1 cellular context compared by ENCODE assay signal in the genomic region with DNA sequence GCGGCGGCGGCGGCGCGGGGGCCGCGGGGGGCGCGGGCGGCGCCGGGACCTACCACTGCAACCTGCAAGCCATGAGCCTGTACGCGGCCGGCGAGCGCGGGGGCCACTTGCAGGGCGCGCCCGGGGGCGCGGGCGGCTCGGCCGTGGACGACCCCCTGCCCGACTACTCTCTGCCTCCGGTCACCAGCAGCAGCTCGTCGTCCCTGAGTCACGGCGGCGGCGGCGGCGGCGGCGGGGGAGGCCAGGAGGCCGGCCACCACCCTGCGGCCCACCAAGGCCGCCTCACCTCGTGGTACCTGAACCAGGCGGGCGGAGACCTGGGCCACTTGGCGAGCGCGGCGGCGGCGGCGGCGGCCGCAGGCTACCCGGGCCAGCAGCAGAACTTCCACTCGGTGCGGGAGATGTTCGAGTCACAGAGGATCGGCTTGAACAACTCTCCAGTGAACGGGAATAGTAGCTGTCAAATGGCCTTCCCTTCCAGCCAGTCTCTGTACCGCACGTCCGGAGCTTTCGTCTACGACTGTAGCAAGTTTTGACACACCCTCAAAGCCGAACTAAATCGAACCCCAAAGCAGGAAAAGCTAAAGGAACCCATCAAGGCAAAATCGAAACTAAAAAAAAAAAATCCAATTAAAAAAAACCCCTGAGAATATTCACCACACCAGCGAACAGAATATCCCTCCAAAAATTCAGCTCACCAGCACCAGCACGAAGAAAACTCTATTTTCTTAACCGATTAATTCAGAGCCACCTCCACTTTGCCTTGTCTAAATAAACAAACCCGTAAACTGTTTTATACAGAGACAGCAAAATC.
TF ChIP-seq lines count a peak whose summit lies in the region.

No MANE protein-coding gene starts in this region.

TF ChIP-seq in GM23338, 12 proteins besides CTCF, POLR2A, EP300 and RAD21:
- TF ChIP-seq, protein P1, sequence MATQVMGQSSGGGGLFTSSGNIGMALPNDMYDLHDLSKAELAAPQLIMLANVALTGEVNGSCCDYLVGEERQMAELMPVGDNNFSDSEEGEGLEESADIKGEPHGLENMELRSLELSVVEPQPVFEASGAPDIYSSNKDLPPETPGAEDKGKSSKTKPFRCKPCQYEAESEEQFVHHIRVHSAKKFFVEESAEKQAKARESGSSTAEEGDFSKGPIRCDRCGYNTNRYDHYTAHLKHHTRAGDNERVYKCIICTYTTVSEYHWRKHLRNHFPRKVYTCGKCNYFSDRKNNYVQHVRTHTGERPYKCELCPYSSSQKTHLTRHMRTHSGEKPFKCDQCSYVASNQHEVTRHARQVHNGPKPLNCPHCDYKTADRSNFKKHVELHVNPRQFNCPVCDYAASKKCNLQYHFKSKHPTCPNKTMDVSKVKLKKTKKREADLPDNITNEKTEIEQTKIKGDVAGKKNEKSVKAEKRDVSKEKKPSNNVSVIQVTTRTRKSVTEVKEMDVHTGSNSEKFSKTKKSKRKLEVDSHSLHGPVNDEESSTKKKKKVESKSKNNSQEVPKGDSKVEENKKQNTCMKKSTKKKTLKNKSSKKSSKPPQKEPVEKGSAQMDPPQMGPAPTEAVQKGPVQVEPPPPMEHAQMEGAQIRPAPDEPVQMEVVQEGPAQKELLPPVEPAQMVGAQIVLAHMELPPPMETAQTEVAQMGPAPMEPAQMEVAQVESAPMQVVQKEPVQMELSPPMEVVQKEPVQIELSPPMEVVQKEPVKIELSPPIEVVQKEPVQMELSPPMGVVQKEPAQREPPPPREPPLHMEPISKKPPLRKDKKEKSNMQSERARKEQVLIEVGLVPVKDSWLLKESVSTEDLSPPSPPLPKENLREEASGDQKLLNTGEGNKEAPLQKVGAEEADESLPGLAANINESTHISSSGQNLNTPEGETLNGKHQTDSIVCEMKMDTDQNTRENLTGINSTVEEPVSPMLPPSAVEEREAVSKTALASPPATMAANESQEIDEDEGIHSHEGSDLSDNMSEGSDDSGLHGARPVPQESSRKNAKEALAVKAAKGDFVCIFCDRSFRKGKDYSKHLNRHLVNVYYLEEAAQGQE (IDR thresholded peaks at IDR 0.05; ENCODE audit: unreplicated experiment): no peak
- TF ChIP-seq ZNF114 (CRISPR knock-in tag; IDR thresholded peaks at IDR 0.05): no peak
- TF ChIP-seq JUNB (IDR thresholded peaks at IDR 0.05; ENCODE audit: unreplicated experiment): no peak
- peak; percentile 97 for TF ChIP-seq EZH2phosphoT487 (IDR thresholded peaks at IDR 0.05; ENCODE audit: unreplicated experiment)
- no peak for TF ChIP-seq NANOG (IDR thresholded peaks at IDR 0.05; ENCODE audit: borderline replicate concordance)
- no peak for TF ChIP-seq STAT1 (IDR thresholded peaks at IDR 0.05; ENCODE audit: unreplicated experiment)
- TF ChIP-seq POLR2AphosphoS5 (IDR thresholded peaks at IDR 0.05; ENCODE audit: low read depth): no peak
- no peak for TF ChIP-seq CREB1 (CRISPR knock-in tag; IDR thresholded peaks at IDR 0.05; ENCODE audit: low read depth)
- TF ChIP-seq, protein P2, sequence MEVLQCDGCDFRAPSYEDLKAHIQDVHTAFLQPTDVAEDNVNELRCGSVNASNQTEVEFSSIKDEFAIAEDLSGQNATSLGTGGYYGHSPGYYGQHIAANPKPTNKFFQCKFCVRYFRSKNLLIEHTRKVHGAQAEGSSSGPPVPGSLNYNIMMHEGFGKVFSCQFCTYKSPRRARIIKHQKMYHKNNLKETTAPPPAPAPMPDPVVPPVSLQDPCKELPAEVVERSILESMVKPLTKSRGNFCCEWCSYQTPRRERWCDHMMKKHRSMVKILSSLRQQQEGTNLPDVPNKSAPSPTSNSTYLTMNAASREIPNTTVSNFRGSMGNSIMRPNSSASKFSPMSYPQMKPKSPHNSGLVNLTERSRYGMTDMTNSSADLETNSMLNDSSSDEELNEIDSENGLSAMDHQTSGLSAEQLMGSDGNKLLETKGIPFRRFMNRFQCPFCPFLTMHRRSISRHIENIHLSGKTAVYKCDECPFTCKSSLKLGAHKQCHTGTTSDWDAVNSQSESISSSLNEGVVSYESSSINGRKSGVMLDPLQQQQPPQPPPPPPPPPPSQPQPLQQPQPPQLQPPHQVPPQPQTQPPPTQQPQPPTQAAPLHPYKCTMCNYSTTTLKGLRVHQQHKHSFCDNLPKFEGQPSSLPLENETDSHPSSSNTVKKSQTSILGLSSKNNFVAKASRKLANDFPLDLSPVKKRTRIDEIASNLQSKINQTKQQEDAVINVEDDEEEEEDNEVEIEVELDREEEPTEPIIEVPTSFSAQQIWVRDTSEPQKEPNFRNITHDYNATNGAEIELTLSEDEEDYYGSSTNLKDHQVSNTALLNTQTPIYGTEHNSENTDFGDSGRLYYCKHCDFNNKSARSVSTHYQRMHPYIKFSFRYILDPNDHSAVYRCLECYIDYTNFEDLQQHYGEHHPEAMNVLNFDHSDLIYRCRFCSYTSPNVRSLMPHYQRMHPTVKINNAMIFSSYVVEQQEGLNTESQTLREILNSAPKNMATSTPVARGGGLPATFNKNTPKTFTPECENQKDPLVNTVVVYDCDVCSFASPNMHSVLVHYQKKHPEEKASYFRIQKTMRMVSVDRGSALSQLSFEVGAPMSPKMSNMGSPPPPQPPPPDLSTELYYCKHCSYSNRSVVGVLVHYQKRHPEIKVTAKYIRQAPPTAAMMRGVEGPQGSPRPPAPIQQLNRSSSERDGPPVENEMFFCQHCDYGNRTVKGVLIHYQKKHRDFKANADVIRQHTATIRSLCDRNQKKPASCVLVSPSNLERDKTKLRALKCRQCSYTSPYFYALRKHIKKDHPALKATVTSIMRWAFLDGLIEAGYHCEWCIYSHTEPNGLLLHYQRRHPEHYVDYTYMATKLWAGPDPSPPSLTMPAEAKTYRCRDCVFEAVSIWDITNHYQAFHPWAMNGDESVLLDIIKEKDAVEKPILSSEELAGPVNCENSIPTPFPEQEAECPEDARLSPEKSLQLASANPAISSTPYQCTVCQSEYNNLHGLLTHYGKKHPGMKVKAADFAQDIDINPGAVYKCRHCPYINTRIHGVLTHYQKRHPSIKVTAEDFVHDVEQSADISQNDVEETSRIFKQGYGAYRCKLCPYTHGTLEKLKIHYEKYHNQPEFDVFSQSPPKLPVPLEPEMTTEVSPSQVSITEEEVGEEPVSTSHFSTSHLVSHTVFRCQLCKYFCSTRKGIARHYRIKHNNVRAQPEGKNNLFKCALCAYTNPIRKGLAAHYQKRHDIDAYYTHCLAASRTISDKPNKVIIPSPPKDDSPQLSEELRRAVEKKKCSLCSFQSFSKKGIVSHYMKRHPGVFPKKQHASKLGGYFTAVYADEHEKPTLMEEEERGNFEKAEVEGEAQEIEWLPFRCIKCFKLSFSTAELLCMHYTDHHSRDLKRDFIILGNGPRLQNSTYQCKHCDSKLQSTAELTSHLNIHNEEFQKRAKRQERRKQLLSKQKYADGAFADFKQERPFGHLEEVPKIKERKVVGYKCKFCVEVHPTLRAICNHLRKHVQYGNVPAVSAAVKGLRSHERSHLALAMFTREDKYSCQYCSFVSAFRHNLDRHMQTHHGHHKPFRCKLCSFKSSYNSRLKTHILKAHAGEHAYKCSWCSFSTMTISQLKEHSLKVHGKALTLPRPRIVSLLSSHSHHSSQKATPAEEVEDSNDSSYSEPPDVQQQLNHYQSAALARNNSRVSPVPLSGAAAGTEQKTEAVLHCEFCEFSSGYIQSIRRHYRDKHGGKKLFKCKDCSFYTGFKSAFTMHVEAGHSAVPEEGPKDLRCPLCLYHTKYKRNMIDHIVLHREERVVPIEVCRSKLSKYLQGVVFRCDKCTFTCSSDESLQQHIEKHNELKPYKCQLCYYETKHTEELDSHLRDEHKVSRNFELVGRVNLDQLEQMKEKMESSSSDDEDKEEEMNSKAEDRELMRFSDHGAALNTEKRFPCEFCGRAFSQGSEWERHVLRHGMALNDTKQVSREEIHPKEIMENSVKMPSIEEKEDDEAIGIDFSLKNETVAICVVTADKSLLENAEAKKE (CRISPR knock-in tag; IDR thresholded peaks at IDR 0.05): no peak
- TF ChIP-seq, protein P3, sequence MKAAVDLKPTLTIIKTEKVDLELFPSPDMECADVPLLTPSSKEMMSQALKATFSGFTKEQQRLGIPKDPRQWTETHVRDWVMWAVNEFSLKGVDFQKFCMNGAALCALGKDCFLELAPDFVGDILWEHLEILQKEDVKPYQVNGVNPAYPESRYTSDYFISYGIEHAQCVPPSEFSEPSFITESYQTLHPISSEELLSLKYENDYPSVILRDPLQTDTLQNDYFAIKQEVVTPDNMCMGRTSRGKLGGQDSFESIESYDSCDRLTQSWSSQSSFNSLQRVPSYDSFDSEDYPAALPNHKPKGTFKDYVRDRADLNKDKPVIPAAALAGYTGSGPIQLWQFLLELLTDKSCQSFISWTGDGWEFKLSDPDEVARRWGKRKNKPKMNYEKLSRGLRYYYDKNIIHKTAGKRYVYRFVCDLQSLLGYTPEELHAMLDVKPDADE (IDR thresholded peaks at IDR 0.05): no peak
- TF ChIP-seq EZH2 (IDR thresholded peaks at IDR 0.05; ENCODE audit: low read depth, unreplicated experiment): peak; percentile 96
- TF ChIP-seq ZNF331 (CRISPR knock-in tag; IDR thresholded peaks at IDR 0.05; ENCODE audit: low read depth): no peak
